1 cellular context compared by ENCODE assay signal in genomic region chr2:237966565-237967462, GRCh38.
A peak's percentile ranks its signal among the peaks of the same experiment; 100 is the strongest.
TF ChIP-seq lines count a peak whose summit lies in the region.

Gene UBE2F (plus strand): TSS chr2:237967014. CDS start chr2:237973108, 6,094 bp downstream.

TF ChIP-seq in HepG2, 621 proteins besides CTCF, POLR2A, EP300 and RAD21 (continued from another document and continues in another):
- peak; percentile 4; the same call in 1 of the 2 replicates for TF ChIP-seq PRDM15 (CRISPR knock-in tag; IDR thresholded peaks at IDR 0.05)
- TF ChIP-seq ZKSCAN8 (CRISPR knock-in tag; IDR thresholded peaks at IDR 0.05; ENCODE audit: borderline replicate concordance) = peak; percentile 82; the same call in 1 of the 2 replicates
- TF ChIP-seq NFE2L1 (CRISPR knock-in tag; IDR thresholded peaks at IDR 0.05; ENCODE audit: borderline replicate concordance) = no peak
- 0 out of 2 replicates have a peak, but pooled peaks have one; percentile 52 for TF ChIP-seq FIP1L1 (IDR thresholded peaks at IDR 0.05; ENCODE audit: borderline replicate concordance, insufficient read depth, low read depth, low read length)
- no peak for TF ChIP-seq ZNF17 (CRISPR knock-in tag; IDR thresholded peaks at IDR 0.05)
- peak; percentile 62 for TF ChIP-seq TFE3 (CRISPR knock-in tag; IDR thresholded peaks at IDR 0.05)
- no peak for TF ChIP-seq MEIS1 (CRISPR knock-in tag; IDR thresholded peaks at IDR 0.05; ENCODE audit: borderline replicate concordance)
- TF ChIP-seq ZNF792 (CRISPR knock-in tag; IDR thresholded peaks at IDR 0.05) = no peak; the same call in none of the 2 replicates
- TF ChIP-seq E2F2 (CRISPR knock-in tag; IDR thresholded peaks at IDR 0.05; ENCODE audit: borderline replicate concordance) = no peak
- TF ChIP-seq ZNF646 (CRISPR knock-in tag; IDR thresholded peaks at IDR 0.05) = no peak
- peak; percentile 79; the same call in 1 of the 2 replicates for TF ChIP-seq ZNF572 (CRISPR knock-in tag; IDR thresholded peaks at IDR 0.05)
- TF ChIP-seq SRSF4 (IDR thresholded peaks at IDR 0.05; ENCODE audit: low read depth, low read length, poor library complexity, severe bottlenecking) = no peak
- 0 out of 2 replicates have a peak, but pooled peaks have one; percentile 12 for TF ChIP-seq ZNF589 (CRISPR knock-in tag; conservative IDR thresholded peaks at IDR 0.05)
- TF ChIP-seq MYC (CRISPR knock-in tag; IDR thresholded peaks at IDR 0.05; ENCODE audit: borderline replicate concordance) = peak; percentile 87
- peak; percentile 61; the same call in 1 of the 2 replicates for TF ChIP-seq HOXA9 (CRISPR knock-in tag; IDR thresholded peaks at IDR 0.05; ENCODE audit: borderline replicate concordance)
- peak; percentile 78; the same call in 1 of the 2 replicates for TF ChIP-seq HOXA5 (CRISPR knock-in tag; IDR thresholded peaks at IDR 0.05)
- TF ChIP-seq PRDM4 (CRISPR knock-in tag; IDR thresholded peaks at IDR 0.05; ENCODE audit: borderline replicate concordance) = no peak; the same call in 1 of the 2 replicates
- TF ChIP-seq FOXK1 (CRISPR knock-in tag; IDR thresholded peaks at IDR 0.05; ENCODE audit: borderline replicate concordance, low read depth) = peak; percentile 85; the same call in 1 of the 2 replicates
- TF ChIP-seq IRF2 (CRISPR knock-in tag; IDR thresholded peaks at IDR 0.05) = peak; percentile 89
- TF ChIP-seq SALL2 (CRISPR knock-in tag; IDR thresholded peaks at IDR 0.05) = peak; percentile 48; the same call in 1 of the 2 replicates
- no peak for TF ChIP-seq ZNF766 (CRISPR knock-in tag; IDR thresholded peaks at IDR 0.05; ENCODE audit: borderline replicate concordance)
- TF ChIP-seq KLF6 (CRISPR knock-in tag; IDR thresholded peaks at IDR 0.05) = peak; percentile 23; the same call in 1 of the 2 replicates
- 0 out of 2 replicates have a peak, but pooled peaks have one; percentile 31 for TF ChIP-seq HNF4G (IDR thresholded peaks at IDR 0.05; ENCODE audit: borderline replicate concordance, low read depth, low read length)
- TF ChIP-seq HNF4G (CRISPR knock-in tag; IDR thresholded peaks at IDR 0.05; ENCODE audit: borderline replicate concordance, low read depth) = 0 out of 2 replicates have a peak, but pooled peaks have one; percentile 18
- peak; percentile 78; the same call in 1 of the 2 replicates for TF ChIP-seq ARNT2 (CRISPR knock-in tag; IDR thresholded peaks at IDR 0.05; ENCODE audit: low read depth)
- TF ChIP-seq PTBP1 (IDR thresholded peaks at IDR 0.05; ENCODE audit: low read depth, low read length, poor library complexity, severe bottlenecking) = peak; percentile 100
- TF ChIP-seq SOX5 (CRISPR knock-in tag; IDR thresholded peaks at IDR 0.05; ENCODE audit: borderline replicate concordance) = peak; percentile 46; the same call in 1 of the 2 replicates
- no peak for TF ChIP-seq ZNF484 (CRISPR knock-in tag; IDR thresholded peaks at IDR 0.05; ENCODE audit: borderline replicate concordance, low read depth)
- TF ChIP-seq DR1 (CRISPR knock-in tag; IDR thresholded peaks at IDR 0.05) = peak; percentile 79; the same call in 1 of the 2 replicates
- TF ChIP-seq RXRA (CRISPR knock-in tag; IDR thresholded peaks at IDR 0.05) = peak; percentile 25; the same call in 1 of the 2 replicates
- TF ChIP-seq SAP130 (CRISPR knock-in tag; IDR thresholded peaks at IDR 0.05; ENCODE audit: low read depth) = peak; percentile 99
- 0 out of 2 replicates have a peak, but pooled peaks have one; percentile 69 for TF ChIP-seq MXD3 (CRISPR knock-in tag; IDR thresholded peaks at IDR 0.05)
- peak; percentile 29; the same call in 1 of the 2 replicates for TF ChIP-seq SMC3 (IDR thresholded peaks at IDR 0.05; ENCODE audit: low read length)
- peak; percentile 88; the same call in 1 of the 2 replicates for TF ChIP-seq ZNF547 (CRISPR knock-in tag; IDR thresholded peaks at IDR 0.05)
- TF ChIP-seq ZSCAN31 (CRISPR knock-in tag; IDR thresholded peaks at IDR 0.05; ENCODE audit: low read depth) = peak; percentile 81; the same call in 1 of the 2 replicates
- TF ChIP-seq EHMT2 (IDR thresholded peaks at IDR 0.05; ENCODE audit: borderline replicate concordance, low read depth, low read length) = peak; percentile 46; the same call in 1 of the 2 replicates
- peak; percentile 12; the same call in 1 of the 2 replicates for TF ChIP-seq ZMYM3 (CRISPR knock-in tag; IDR thresholded peaks at IDR 0.05)
- peak; percentile 94 for TF ChIP-seq TAF15 (IDR thresholded peaks at IDR 0.05; ENCODE audit: low read depth, low read length, poor library complexity, severe bottlenecking)
- peak; percentile 64; the same call in 1 of the 2 replicates for TF ChIP-seq SMAD9 (CRISPR knock-in tag; IDR thresholded peaks at IDR 0.05)
- TF ChIP-seq EED (CRISPR knock-in tag; IDR thresholded peaks at IDR 0.05) = no peak
- TF ChIP-seq MIER3 (CRISPR knock-in tag; IDR thresholded peaks at IDR 0.05; ENCODE audit: borderline replicate concordance) = peak; percentile 66; the same call in 1 of the 2 replicates
- TF ChIP-seq ZSCAN9 (CRISPR knock-in tag; IDR thresholded peaks at IDR 0.05; ENCODE audit: borderline replicate concordance) = no peak
- peak; percentile 88 for TF ChIP-seq KLF15 (CRISPR knock-in tag; IDR thresholded peaks at IDR 0.05; ENCODE audit: borderline replicate concordance)
- peak; percentile 62; the same call in 1 of the 2 replicates for TF ChIP-seq ARID3A (IDR thresholded peaks at IDR 0.05; ENCODE audit: low read depth, low read length)
